9 cellular contexts compared by ENCODE assay signal in genomic region chr10:95814011-95814727, GRCh38. TPM values are rescaled to one million over a fixed set of nuclear protein-coding genes. Genes with fewer than 3 reads are reported as not detected.
DNase-seq lines count a peak whose midpoint lies in the region; ATAC-seq and TF ChIP-seq lines count a peak whose summit lies in the region.
"Had no signal": no experiment of that assay in that cellular context is flagged by ENCODE, and none has a peak within 500 bp of the region (broad histone marks: within the 10 kb centered on the region; RNA-seq: fewer than 3 reads in every experiment).

No MANE protein-coding gene starts in this region.

- intact Hi-C loops in colonic mucosa (cut with DNase I) (no loop called here), left lung (cut with DNase I) (no loop called here), upper lobe of right lung (cut with DNase I) (no loop called here)

- H3K4me3 ChIP-seq in colonic mucosa, result no peak overlapping the region
- no peak overlapping the region for H3K4me3 ChIP-seq in left lung
- no peak overlapping the region for H3K4me3 ChIP-seq in upper lobe of right lung
- H3K4me3 ChIP-seq: K562 had no signal

- H3K4me1 ChIP-seq in colonic mucosa, result no peaks in the 10 kb centered on the region
- H3K4me1 ChIP-seq in left lung, result peaks cover 0 to 23% of the 10 kb centered on the region in 2 donors
- peaks cover 18% of the 10 kb centered on the region for H3K4me1 ChIP-seq in upper lobe of right lung

- DNase-seq in SIG-M5 treated with dmso at 0.1 percent for 504 hours (lab: John Stamatoyannopoulos, UW; ENCODE audit: unreplicated experiment) (peak; percentile 18), SIG-M5 (lab: John Stamatoyannopoulos, UW) (no peak), colonic mucosa (peak; percentile 22), left lung (no peak), upper lobe of right lung (no peak), mesenteric fat pad (ENCODE audit: low spot score) (no peak)

- no peak for TF ChIP-seq CTCF in colonic mucosa (IDR thresholded peaks at IDR 0.05)
- no peak for TF ChIP-seq CTCF in left lung (IDR thresholded peaks at IDR 0.05)
- TF ChIP-seq CTCF in upper lobe of right lung (IDR thresholded peaks at IDR 0.05), result no peak

- H3K9ac ChIP-seq in colonic mucosa (ENCODE audit: low read depth in 2 of 2, low read length in 2 of 2), result no peak overlapping the region

- ATAC-seq in left lung (peak; percentile 49), upper lobe of right lung (peak; percentile 27), HG03097 (IDR thresholded peaks at IDR 0.05; ENCODE audit: low FRiP score, unreplicated experiment) (no peak), HG03354 (IDR thresholded peaks at IDR 0.05; ENCODE audit: poor library complexity, severe bottlenecking, unreplicated experiment) (no peak)
- ATAC-seq: K562 had no signal

- H3K27ac ChIP-seq in colonic mucosa, result peak overlapping the region; percentile 15
- peak overlapping the region in 1 of 2 donors; percentile 61 for H3K27ac ChIP-seq in left lung
- H3K27ac ChIP-seq in upper lobe of right lung, result peak overlapping the region; percentile 1

- H3K27me3 ChIP-seq in colonic mucosa (no peaks in the 10 kb centered on the region), left lung (no peaks in the 10 kb centered on the region), upper lobe of right lung (no peaks in the 10 kb centered on the region)

- H3K36me3 ChIP-seq in colonic mucosa, result no peaks in the 10 kb centered on the region
- peaks cover 0 to 5% of the 10 kb centered on the region in 2 donors for H3K36me3 ChIP-seq in left lung
- no peaks in the 10 kb centered on the region for H3K36me3 ChIP-seq in upper lobe of right lung

- H3K9me3 ChIP-seq in colonic mucosa, result no peaks in the 10 kb centered on the region
- H3K9me3 ChIP-seq in left lung, result peaks cover 0 to 2% of the 10 kb centered on the region in 2 donors
- H3K9me3 ChIP-seq in upper lobe of right lung, result no peaks in the 10 kb centered on the region

RNA-seq across cellular contexts. Expression of gene ENTPD1, which starts 58.2 kb away (rescaled TPM):
- total RNA-seq in colonic mucosa (10 to 100 TPM in 1 of 2 donors, 1 to 10 TPM in 1; 4.5 to 10.8 TPM), left lung (10 to 100 TPM; 31.4 to 37.6 TPM), upper lobe of right lung (64.6 TPM), mesenteric fat pad (25.4 TPM)

Comparison
In these comparisons a context has a peak if more than half of its experiments do, and no peak if none do; other contexts are left out.
1. DNase-seq: peak in SIG-M5 treated with dmso at 0.1 percent for 504 hours (single experiment) and colonic mucosa (single experiment); none in SIG-M5 (single experiment), left lung (0 of 2), upper lobe of right lung (single experiment) and mesenteric fat pad (single experiment).
2. ATAC-seq: peak in left lung (single experiment) and upper lobe of right lung (single experiment); none in HG03097 (single experiment) and HG03354 (single experiment).